ENCODE assay signal across 11 cellular contexts in the genomic region with DNA sequence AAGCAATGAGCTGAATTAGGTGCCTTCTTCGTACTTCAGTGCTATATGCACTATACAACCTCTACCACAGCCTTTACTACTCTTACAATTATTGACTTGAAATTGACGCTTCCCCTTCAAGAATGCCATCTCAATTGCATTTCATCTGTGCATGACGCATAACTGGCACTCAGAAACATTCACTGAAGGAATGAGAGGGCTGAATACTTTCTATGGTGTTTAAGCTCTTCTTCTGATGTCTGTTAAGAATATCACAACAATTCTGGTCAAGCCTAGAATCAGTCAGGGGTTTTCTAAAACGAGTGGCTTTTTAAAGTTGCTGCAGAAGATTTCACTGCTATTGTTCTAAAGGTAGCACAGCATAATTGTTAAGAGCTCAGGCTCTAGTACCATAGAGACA.
"Had no signal": no experiment of that assay in that cellular context is flagged by ENCODE, and none has a peak within 500 bp of the region (broad histone marks: within the 10 kb centered on the region; RNA-seq: fewer than 3 reads in every experiment).

No MANE protein-coding gene starts in this region.

- H3K27me3 ChIP-seq: body of pancreas, neutrophil had no signal

- H3K27me3 Mint-ChIP-seq: activated naive CD8-positive, alpha-beta T cell treated with anti-CD3 and anti-CD28 coated beads, Interleukin-2, amount 10 ng/mL, durations not matched to agents 7 days and 5 days; effector memory CD8-positive, alpha-beta T cell had no signal

- H3K9me3 ChIP-seq: body of pancreas, neutrophil had no signal

- H3K9me3 Mint-ChIP-seq: activated naive CD8-positive, alpha-beta T cell treated with anti-CD3 and anti-CD28 coated beads, Interleukin-2, amount 10 ng/mL, durations not matched to agents 7 days and 5 days; effector memory CD8-positive, alpha-beta T cell; natural killer cell had no signal

- H3K36me3 Mint-ChIP-seq: natural killer cell had no signal

- DNase-seq: activated naive CD4-positive, alpha-beta T cell treated with Interleukin-2 at 50 U/mL for 16 hours; activated naive CD8-positive, alpha-beta T cell treated with anti-CD3 and anti-CD28 coated beads, Interleukin-2, amount 10 ng/mL, durations not matched to agents 7 days and 5 days; amygdala; body of pancreas; effector memory CD8-positive, alpha-beta T cell; glutamatergic neuron; hippocampal formation; left cardiac atrium; natural killer cell; stimulated activated naive CD4-positive, alpha-beta T cell had no signal

- H3K36me3 ChIP-seq: neutrophil had no signal

- H3K4me3 Mint-ChIP-seq: activated naive CD8-positive, alpha-beta T cell treated with anti-CD3 and anti-CD28 coated beads, Interleukin-2, amount 10 ng/mL, durations not matched to agents 7 days and 5 days; effector memory CD8-positive, alpha-beta T cell; natural killer cell had no signal

- H3K4me3 ChIP-seq: body of pancreas had no signal

- ATAC-seq: body of pancreas; effector memory CD8-positive, alpha-beta T cell; left cardiac atrium; natural killer cell had no signal

- H3K27ac Mint-ChIP-seq: activated naive CD8-positive, alpha-beta T cell treated with anti-CD3 and anti-CD28 coated beads, Interleukin-2, amount 10 ng/mL, durations not matched to agents 7 days and 5 days; effector memory CD8-positive, alpha-beta T cell had no signal

- H3K27ac ChIP-seq: body of pancreas, neutrophil had no signal
